ENCODE assay signal across 1 cellular context in the genomic region with DNA sequence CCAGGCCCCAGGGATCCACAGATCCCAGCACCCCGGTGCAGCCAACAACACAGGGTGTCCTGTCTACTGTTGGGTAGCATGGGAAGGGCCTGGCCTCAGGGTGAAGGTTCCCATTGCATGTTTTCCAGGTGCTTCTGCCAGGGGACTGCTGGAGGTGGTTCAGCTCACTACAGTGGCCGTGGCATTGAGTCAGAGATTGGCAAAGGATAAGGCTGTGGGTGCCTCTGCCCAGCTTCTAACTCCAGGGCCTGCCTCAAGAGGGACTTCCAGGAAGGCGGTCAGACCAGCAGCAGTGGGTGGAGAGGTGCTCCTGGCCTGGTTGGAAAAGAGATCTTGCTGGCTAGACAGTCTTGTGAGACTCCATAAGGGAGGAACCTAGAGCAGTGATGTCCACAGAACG.
TF ChIP-seq lines count a peak whose summit lies in the region.

No MANE protein-coding gene starts in this region.

TF ChIP-seq in SK-N-SH, 30 proteins besides CTCF, POLR2A, EP300 and RAD21 (continued from another document):
- TF ChIP-seq, protein P1, sequence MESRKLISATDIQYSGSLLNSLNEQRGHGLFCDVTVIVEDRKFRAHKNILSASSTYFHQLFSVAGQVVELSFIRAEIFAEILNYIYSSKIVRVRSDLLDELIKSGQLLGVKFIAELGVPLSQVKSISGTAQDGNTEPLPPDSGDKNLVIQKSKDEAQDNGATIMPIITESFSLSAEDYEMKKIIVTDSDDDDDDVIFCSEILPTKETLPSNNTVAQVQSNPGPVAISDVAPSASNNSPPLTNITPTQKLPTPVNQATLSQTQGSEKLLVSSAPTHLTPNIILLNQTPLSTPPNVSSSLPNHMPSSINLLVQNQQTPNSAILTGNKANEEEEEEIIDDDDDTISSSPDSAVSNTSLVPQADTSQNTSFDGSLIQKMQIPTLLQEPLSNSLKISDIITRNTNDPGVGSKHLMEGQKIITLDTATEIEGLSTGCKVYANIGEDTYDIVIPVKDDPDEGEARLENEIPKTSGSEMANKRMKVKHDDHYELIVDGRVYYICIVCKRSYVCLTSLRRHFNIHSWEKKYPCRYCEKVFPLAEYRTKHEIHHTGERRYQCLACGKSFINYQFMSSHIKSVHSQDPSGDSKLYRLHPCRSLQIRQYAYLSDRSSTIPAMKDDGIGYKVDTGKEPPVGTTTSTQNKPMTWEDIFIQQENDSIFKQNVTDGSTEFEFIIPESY (IDR thresholded peaks at IDR 0.05; ENCODE audit: borderline replicate concordance, low read depth): no peak
- no peak for TF ChIP-seq FOSL2 (IDR thresholded peaks at IDR 0.05; ENCODE audit: borderline replicate concordance, low read depth)
- TF ChIP-seq SIN3A (IDR thresholded peaks at IDR 0.05; ENCODE audit: borderline replicate concordance, low read depth, low read length): no peak
- no peak for TF ChIP-seq ELF1 (IDR thresholded peaks at IDR 0.05)
- TF ChIP-seq RCOR1 (IDR thresholded peaks at IDR 0.05; ENCODE audit: low read length): no peak
